In genomic region chr3:31248619-31248992, GRCh38 we compare ENCODE assay signal across 12 cellular contexts.
DNase-seq lines count a peak whose midpoint lies in the region; ATAC-seq and TF ChIP-seq lines count a peak whose summit lies in the region.
"Had no signal": no experiment of that assay in that cellular context is flagged by ENCODE, and none has a peak within 500 bp of the region (broad histone marks: within the 10 kb centered on the region; RNA-seq: fewer than 3 reads in every experiment).

No MANE protein-coding gene starts in this region.

- TF ChIP-seq EP300 in sigmoid colon (IDR thresholded peaks at IDR 0.05) = no peak

- TF ChIP-seq POLR2A in sigmoid colon (IDR thresholded peaks at IDR 0.05) (no peak), thyroid gland (IDR thresholded peaks at IDR 0.05) (no peak)

- H3K27ac ChIP-seq in sigmoid colon (no peak overlapping the region), thyroid gland (no peak overlapping the region)
- H3K27ac ChIP-seq: gastrocnemius medialis, WERI-Rb-1 had no signal

- H3K4me3 Mint-ChIP-seq in activated naive CD8-positive, alpha-beta T cell treated with anti-CD3 and anti-CD28 coated beads, Interleukin-2, amount 50 U/mL, for 24 hours = no peak overlapping the region

- TF ChIP-seq CTCF in sigmoid colon (IDR thresholded peaks at IDR 0.05) (no peak), thyroid gland (IDR thresholded peaks at IDR 0.05) (no peak)

- intact Hi-C loops in sigmoid colon (cut with DNase I) = no loop called here
- intact Hi-C loops in thyroid gland (cut with DNase I) = no loop called here

- H3K27me3 Mint-ChIP-seq in activated naive CD8-positive, alpha-beta T cell treated with anti-CD3 and anti-CD28 coated beads, Interleukin-2, amount 50 U/mL, for 24 hours = no peaks in the 10 kb centered on the region

- peak overlapping the region; percentile 81 for H3K27ac Mint-ChIP-seq in activated naive CD8-positive, alpha-beta T cell treated with anti-CD3 and anti-CD28 coated beads, Interleukin-2, amount 50 U/mL, for 24 hours

- H3K4me1 Mint-ChIP-seq in activated naive CD8-positive, alpha-beta T cell treated with anti-CD3 and anti-CD28 coated beads, Interleukin-2, amount 50 U/mL, for 24 hours = peaks cover 58% of the 10 kb centered on the region

- DNase-seq in NCI-H146 (lab: John Stamatoyannopoulos, UW) (peak; percentile 24), NCI-H146 treated with DMSO at 0.1 percent for 48 hours (lab: John Stamatoyannopoulos, UW; ENCODE audit: unreplicated experiment) (no peak), sigmoid colon (no peak), thyroid gland (no peak), amniotic stem cell (lab: John Stamatoyannopoulos, UW) (no peak)
- no peak for DNase-seq in activated naive CD8-positive, alpha-beta T cell treated with anti-CD3 and anti-CD28 coated beads, Interleukin-2, amount 50 U/mL, for 24 hours
- DNase-seq: cerebellar nuclear complex, gastrocnemius medialis, GF-D8, WERI-Rb-1 had no signal

- peak; percentile 15 for ATAC-seq in GM18907 (IDR thresholded peaks at IDR 0.05; ENCODE audit: unreplicated experiment)
- ATAC-seq in HG03103 (IDR thresholded peaks at IDR 0.05; ENCODE audit: low read depth, unreplicated experiment) = peak; percentile 17
- ATAC-seq in activated naive CD8-positive, alpha-beta T cell treated with anti-CD3 and anti-CD28 coated beads, Interleukin-2, amount 50 U/mL, for 24 hours = no peak
- ATAC-seq: gastrocnemius medialis had no signal

- peaks cover 17% of the 10 kb centered on the region for H3K9me3 Mint-ChIP-seq in activated naive CD8-positive, alpha-beta T cell treated with anti-CD3 and anti-CD28 coated beads, Interleukin-2, amount 50 U/mL, for 24 hours

- H3K27me3 ChIP-seq in sigmoid colon (no peaks in the 10 kb centered on the region), thyroid gland (no peaks in the 10 kb centered on the region)
- H3K27me3 ChIP-seq: gastrocnemius medialis had no signal

- H3K4me1 ChIP-seq in sigmoid colon = no peaks in the 10 kb centered on the region
- peaks cover 0 to 7% of the 10 kb centered on the region in 2 donors for H3K4me1 ChIP-seq in thyroid gland
- H3K4me1 ChIP-seq: gastrocnemius medialis had no signal

- H3K4me3 ChIP-seq in sigmoid colon (no peak overlapping the region), thyroid gland (replicated peaks in 1 of 3) (no peak overlapping the region)
- H3K4me3 ChIP-seq: gastrocnemius medialis had no signal

- WGBS in sigmoid colon, 2 donors = 89 to 90% methylated on average over 6 of the region's 6 CpGs
- WGBS in thyroid gland, 2 donors = 89 to 94% methylated on average over 6 of the region's 6 CpGs

- H3K36me3 Mint-ChIP-seq in activated naive CD8-positive, alpha-beta T cell treated with anti-CD3 and anti-CD28 coated beads, Interleukin-2, amount 50 U/mL, for 24 hours (ENCODE audit: low read depth) = peaks cover 4% of the 10 kb centered on the region

- no peaks in the 10 kb centered on the region for H3K36me3 ChIP-seq in sigmoid colon
- no peaks in the 10 kb centered on the region for H3K36me3 ChIP-seq in thyroid gland
- H3K36me3 ChIP-seq: gastrocnemius medialis, WERI-Rb-1 had no signal

- no peaks in the 10 kb centered on the region for H3K9me3 ChIP-seq in sigmoid colon
- H3K9me3 ChIP-seq in thyroid gland = no peaks in the 10 kb centered on the region
- H3K9me3 ChIP-seq: gastrocnemius medialis had no signal
